Comparison of ENCODE assay signal across 8 cellular contexts in genomic region chr6:139029470-139030210, GRCh38. TPM values are rescaled to one million over a fixed set of nuclear protein-coding genes. Genes with fewer than 3 reads are reported as not detected.
DNase-seq lines count a peak whose midpoint lies in the region; ATAC-seq and TF ChIP-seq lines count a peak whose summit lies in the region.

No MANE protein-coding gene starts in this region.

- H3K36me3 ChIP-seq in BE2C (no peaks in the 10 kb centered on the region), heart left ventricle (peaks cover 0 to 7% (median 0%) of the 10 kb centered on the region in 9 donors), prostate gland (no peaks in the 10 kb centered on the region)

- no peaks in the 10 kb centered on the region for H3K9me3 ChIP-seq in BE2C
- no peaks in the 10 kb centered on the region for H3K9me3 ChIP-seq in heart left ventricle
- no peaks in the 10 kb centered on the region for H3K9me3 ChIP-seq in prostate gland

- intact Hi-C loops in heart left ventricle (cut with DNase I), result loop anchor here in 1 of 10 donors (5.0 to 10.0 kb wide), 2 partner anchors 78 to 325 kb away; no protein-coding TSS in a partner anchor
- intact Hi-C loops in prostate gland (cut with DNase I), result loop anchor here (5.0 kb wide), 1 partner anchor 108 kb away; the partner anchor contains the start of gene HECA

- peak overlapping the region; percentile 67 for H3K4me3 ChIP-seq in BE2C (ENCODE audit: low read depth, low read length)
- H3K4me3 ChIP-seq in heart left ventricle, result peak overlapping the region; percentile 68 to 98 (median 93)
- peak overlapping the region; percentile 62 to 87 for H3K4me3 ChIP-seq in prostate gland

- ATAC-seq in GM18868 (IDR thresholded peaks at IDR 0.05; ENCODE audit: unreplicated experiment) (peak; percentile 8), HG03045 (IDR thresholded peaks at IDR 0.05; ENCODE audit: unreplicated experiment) (peak; percentile 40), heart left ventricle (peak; percentile 24 to 71 (median 56))

- WGBS in heart left ventricle, 4 donors, result 5 to 18% (median 7%) methylated on average over 22 to 43 of the region's 43 CpGs
- WGBS in prostate gland, result 8% methylated on average over 25 of the region's 43 CpGs

- H3K27me3 ChIP-seq in BE2C (peaks cover 39% of the 10 kb centered on the region), heart left ventricle (no peaks in the 10 kb centered on the region), prostate gland (replicated peaks; ENCODE audit: insufficient read depth) (no peaks in the 10 kb centered on the region)

- no peak for DNase-seq in BE2C
- DNase-seq in NCI-H226, result peak; percentile 21
- DNase-seq in activated effector memory CD4-positive, alpha-beta T cell treated with Interleukin-2 at 50 U/mL for 16 hours, result peak; percentile 13
- DNase-seq in heart left ventricle, result peak; percentile 61 to 85 (median 68)
- peak; percentile 38 for DNase-seq in prostate gland (ENCODE audit: low spot score)
- no peak for DNase-seq in T1000 (lab: John Stamatoyannopoulos, UW)

- TF ChIP-seq CTCF in BE2C (IDR thresholded peaks at IDR 0.05; ENCODE audit: low read depth, low read length) (no peak), heart left ventricle (IDR thresholded peaks at IDR 0.05) (no peak), prostate gland (IDR thresholded peaks at IDR 0.05) (no peak)

- H3K4me1 ChIP-seq in BE2C (no peaks in the 10 kb centered on the region), heart left ventricle (peaks cover 0 to 46% (median 10%) of the 10 kb centered on the region in 12 donors), prostate gland (replicated peaks) (no peaks in the 10 kb centered on the region)

- H3K27ac ChIP-seq in heart left ventricle (peak overlapping the region; percentile 11 to 97 (median 88)), prostate gland (peak overlapping the region; percentile 42 to 72)

- TF ChIP-seq POLR2A in heart left ventricle (IDR thresholded peaks at IDR 0.05) (no peak), prostate gland (IDR thresholded peaks at IDR 0.05) (no peak)

RNA-seq across cellular contexts. Expression of gene ABRACL, which starts 1.1 kb away (rescaled TPM):
- polyA plus RNA-seq in BE2C (2012; ENCODE audit: insufficient read depth, insufficient read length, low read depth), result 0.69 TPM
- total RNA-seq in heart left ventricle (10 to 100 TPM in 1 of 9 donors, 1 to 10 TPM in 8; 3.2 to 26.3 (median 7.6) TPM), prostate gland (10 to 100 TPM; 13.0 to 52.8 TPM)
- 10 to 100 TPM in 1 of 2 donors, 1 to 10 TPM in 1; 8.5 to 24.4 TPM for polyA plus RNA-seq in heart left ventricle

RNA-seq across cellular contexts. Expression of gene REPS1, which starts 41.6 kb away (rescaled TPM):
- 35.5 TPM for polyA plus RNA-seq in BE2C (2012; ENCODE audit: insufficient read depth, insufficient read length, low read depth)
- total RNA-seq in heart left ventricle (10 to 100 TPM; 35.2 to 48.2 (median 38.3) TPM), prostate gland (10 to 100 TPM; 38.6 to 97.1 TPM)
- polyA plus RNA-seq in heart left ventricle, result 10 to 100 TPM; 16.3 to 65.8 TPM

Comparison
In these comparisons a context has a peak if more than half of its experiments do, and no peak if none do; other contexts are left out.
1. DNase-seq: peak in NCI-H226 (single experiment), activated effector memory CD4-positive, alpha-beta T cell treated with Interleukin-2 at 50 U/mL for 16 hours (single experiment), heart left ventricle (5 of 5) and prostate gland (single experiment); none in BE2C (single experiment) and T1000 (single experiment).
2. Peak in every context shown above with its lines, with median percentiles within 50 percentile points of each other: H3K4me3 ChIP-seq and ATAC-seq.